ENCODE assay signal across 1 cellular context in the genomic region with DNA sequence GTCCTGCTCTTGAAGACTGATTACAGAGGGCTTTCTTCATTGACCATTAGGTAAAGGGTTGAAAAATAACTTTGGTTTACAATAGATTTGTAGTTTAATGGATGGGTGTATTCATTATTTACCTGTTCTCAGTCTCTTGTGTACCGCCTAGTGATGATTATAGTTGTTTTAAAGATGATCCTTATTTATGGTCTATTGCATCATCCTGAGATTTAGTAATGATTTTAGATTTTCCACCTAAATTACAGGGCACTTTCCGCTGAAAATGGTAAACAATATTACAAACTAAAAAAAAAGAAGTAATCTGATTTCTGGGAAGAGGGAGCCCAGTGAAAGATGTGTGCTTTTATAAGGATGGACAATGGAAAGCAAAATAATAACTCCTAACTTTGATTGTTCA.
TF ChIP-seq lines count a peak whose summit lies in the region.

No MANE protein-coding gene starts in this region.

TF ChIP-seq in K562, 482 proteins besides CTCF, POLR2A, EP300 and RAD21 (continued from another document):
- TF ChIP-seq, protein P1, sequence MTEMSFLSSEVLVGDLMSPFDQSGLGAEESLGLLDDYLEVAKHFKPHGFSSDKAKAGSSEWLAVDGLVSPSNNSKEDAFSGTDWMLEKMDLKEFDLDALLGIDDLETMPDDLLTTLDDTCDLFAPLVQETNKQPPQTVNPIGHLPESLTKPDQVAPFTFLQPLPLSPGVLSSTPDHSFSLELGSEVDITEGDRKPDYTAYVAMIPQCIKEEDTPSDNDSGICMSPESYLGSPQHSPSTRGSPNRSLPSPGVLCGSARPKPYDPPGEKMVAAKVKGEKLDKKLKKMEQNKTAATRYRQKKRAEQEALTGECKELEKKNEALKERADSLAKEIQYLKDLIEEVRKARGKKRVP (CRISPR knock-in tag; IDR thresholded peaks at IDR 0.05) = peak; percentile 24; the same call in 1 of the 2 replicates
- TF ChIP-seq ADNP (tag; IDR thresholded peaks at IDR 0.05) (no peak), SMARCB1 (IDR thresholded peaks at IDR 0.05; ENCODE audit: insufficient read length, low read depth) (no peak), SAFB (IDR thresholded peaks at IDR 0.05; ENCODE audit: borderline replicate concordance, low read depth, low read length) (no peak), HMG20B (CRISPR knock-in tag; IDR thresholded peaks at IDR 0.05) (no peak), PPARD (CRISPR knock-in tag; IDR thresholded peaks at IDR 0.05) (no peak), ZNF644 (tag; IDR thresholded peaks at IDR 0.05; ENCODE audit: low read depth) (no peak), PHF8 (IDR thresholded peaks at IDR 0.05; ENCODE audit: borderline replicate concordance, low read length) (no peak), U2AF2 (optimal IDR thresholded peaks at IDR 0.05; ENCODE audit: low read depth, low read length) (no peak), CBX8 (IDR thresholded peaks at IDR 0.05; ENCODE audit: borderline replicate concordance, extremely low read depth, low read depth, low read length, poor library complexity, severe bottlenecking) (no peak), ETV5 (CRISPR knock-in tag; IDR thresholded peaks at IDR 0.05; ENCODE audit: low read depth) (no peak), ILF3 (IDR thresholded peaks at IDR 0.05; ENCODE audit: borderline replicate concordance) (no peak), PHB (CRISPR knock-in tag; IDR thresholded peaks at IDR 0.05) (no peak), ZNF282 (CRISPR knock-in tag; IDR thresholded peaks at IDR 0.05) (no peak), ZNF24 (IDR thresholded peaks at IDR 0.05) (no peak), CEBPB (tag; IDR thresholded peaks at IDR 0.05) (0 out of 2 replicates have a peak, but pooled peaks have one; percentile 21)
- TF ChIP-seq, protein P2, sequence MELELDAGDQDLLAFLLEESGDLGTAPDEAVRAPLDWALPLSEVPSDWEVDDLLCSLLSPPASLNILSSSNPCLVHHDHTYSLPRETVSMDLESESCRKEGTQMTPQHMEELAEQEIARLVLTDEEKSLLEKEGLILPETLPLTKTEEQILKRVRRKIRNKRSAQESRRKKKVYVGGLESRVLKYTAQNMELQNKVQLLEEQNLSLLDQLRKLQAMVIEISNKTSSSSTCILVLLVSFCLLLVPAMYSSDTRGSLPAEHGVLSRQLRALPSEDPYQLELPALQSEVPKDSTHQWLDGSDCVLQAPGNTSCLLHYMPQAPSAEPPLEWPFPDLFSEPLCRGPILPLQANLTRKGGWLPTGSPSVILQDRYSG (tag; conservative IDR thresholded peaks at IDR 0.05; ENCODE audit: low read depth) = no peak
- TF ChIP-seq, protein P3, sequence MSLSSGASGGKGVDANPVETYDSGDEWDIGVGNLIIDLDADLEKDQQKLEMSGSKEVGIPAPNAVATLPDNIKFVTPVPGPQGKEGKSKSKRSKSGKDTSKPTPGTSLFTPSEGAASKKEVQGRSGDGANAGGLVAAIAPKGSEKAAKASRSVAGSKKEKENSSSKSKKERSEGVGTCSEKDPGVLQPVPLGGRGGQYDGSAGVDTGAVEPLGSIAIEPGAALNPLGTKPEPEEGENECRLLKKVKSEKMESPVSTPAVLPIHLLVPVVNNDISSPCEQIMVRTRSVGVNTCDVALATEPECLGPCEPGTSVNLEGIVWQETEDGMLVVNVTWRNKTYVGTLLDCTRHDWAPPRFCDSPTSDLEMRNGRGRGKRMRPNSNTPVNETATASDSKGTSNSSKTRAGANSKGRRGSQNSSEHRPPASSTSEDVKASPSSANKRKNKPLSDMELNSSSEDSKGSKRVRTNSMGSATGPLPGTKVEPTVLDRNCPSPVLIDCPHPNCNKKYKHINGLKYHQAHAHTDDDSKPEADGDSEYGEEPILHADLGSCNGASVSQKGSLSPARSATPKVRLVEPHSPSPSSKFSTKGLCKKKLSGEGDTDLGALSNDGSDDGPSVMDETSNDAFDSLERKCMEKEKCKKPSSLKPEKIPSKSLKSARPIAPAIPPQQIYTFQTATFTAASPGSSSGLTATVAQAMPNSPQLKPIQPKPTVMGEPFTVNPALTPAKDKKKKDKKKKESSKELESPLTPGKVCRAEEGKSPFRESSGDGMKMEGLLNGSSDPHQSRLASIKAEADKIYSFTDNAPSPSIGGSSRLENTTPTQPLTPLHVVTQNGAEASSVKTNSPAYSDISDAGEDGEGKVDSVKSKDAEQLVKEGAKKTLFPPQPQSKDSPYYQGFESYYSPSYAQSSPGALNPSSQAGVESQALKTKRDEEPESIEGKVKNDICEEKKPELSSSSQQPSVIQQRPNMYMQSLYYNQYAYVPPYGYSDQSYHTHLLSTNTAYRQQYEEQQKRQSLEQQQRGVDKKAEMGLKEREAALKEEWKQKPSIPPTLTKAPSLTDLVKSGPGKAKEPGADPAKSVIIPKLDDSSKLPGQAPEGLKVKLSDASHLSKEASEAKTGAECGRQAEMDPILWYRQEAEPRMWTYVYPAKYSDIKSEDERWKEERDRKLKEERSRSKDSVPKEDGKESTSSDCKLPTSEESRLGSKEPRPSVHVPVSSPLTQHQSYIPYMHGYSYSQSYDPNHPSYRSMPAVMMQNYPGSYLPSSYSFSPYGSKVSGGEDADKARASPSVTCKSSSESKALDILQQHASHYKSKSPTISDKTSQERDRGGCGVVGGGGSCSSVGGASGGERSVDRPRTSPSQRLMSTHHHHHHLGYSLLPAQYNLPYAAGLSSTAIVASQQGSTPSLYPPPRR (CRISPR knock-in tag; IDR thresholded peaks at IDR 0.05; ENCODE audit: borderline replicate concordance) = no peak
- TF ChIP-seq, protein P4, sequence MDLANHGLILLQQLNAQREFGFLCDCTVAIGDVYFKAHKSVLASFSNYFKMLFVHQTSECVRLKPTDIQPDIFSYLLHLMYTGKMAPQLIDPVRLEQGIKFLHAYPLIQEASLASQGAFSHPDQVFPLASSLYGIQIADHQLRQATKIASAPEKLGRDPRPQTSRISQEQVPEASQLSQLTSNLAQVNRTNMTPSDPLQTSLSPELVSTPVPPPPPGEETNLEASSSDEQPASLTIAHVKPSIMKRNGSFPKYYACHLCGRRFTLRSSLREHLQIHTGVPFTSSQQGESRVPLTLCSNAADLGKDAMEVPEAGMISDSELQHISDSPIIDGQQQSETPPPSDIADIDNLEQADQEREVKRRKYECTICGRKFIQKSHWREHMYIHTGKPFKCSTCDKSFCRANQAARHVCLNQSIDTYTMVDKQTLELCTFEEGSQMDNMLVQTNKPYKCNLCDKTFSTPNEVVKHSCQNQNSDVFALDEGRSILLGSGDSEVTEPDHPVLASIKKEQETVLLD (IDR thresholded peaks at IDR 0.05) = no peak
- TF ChIP-seq, protein P5, sequence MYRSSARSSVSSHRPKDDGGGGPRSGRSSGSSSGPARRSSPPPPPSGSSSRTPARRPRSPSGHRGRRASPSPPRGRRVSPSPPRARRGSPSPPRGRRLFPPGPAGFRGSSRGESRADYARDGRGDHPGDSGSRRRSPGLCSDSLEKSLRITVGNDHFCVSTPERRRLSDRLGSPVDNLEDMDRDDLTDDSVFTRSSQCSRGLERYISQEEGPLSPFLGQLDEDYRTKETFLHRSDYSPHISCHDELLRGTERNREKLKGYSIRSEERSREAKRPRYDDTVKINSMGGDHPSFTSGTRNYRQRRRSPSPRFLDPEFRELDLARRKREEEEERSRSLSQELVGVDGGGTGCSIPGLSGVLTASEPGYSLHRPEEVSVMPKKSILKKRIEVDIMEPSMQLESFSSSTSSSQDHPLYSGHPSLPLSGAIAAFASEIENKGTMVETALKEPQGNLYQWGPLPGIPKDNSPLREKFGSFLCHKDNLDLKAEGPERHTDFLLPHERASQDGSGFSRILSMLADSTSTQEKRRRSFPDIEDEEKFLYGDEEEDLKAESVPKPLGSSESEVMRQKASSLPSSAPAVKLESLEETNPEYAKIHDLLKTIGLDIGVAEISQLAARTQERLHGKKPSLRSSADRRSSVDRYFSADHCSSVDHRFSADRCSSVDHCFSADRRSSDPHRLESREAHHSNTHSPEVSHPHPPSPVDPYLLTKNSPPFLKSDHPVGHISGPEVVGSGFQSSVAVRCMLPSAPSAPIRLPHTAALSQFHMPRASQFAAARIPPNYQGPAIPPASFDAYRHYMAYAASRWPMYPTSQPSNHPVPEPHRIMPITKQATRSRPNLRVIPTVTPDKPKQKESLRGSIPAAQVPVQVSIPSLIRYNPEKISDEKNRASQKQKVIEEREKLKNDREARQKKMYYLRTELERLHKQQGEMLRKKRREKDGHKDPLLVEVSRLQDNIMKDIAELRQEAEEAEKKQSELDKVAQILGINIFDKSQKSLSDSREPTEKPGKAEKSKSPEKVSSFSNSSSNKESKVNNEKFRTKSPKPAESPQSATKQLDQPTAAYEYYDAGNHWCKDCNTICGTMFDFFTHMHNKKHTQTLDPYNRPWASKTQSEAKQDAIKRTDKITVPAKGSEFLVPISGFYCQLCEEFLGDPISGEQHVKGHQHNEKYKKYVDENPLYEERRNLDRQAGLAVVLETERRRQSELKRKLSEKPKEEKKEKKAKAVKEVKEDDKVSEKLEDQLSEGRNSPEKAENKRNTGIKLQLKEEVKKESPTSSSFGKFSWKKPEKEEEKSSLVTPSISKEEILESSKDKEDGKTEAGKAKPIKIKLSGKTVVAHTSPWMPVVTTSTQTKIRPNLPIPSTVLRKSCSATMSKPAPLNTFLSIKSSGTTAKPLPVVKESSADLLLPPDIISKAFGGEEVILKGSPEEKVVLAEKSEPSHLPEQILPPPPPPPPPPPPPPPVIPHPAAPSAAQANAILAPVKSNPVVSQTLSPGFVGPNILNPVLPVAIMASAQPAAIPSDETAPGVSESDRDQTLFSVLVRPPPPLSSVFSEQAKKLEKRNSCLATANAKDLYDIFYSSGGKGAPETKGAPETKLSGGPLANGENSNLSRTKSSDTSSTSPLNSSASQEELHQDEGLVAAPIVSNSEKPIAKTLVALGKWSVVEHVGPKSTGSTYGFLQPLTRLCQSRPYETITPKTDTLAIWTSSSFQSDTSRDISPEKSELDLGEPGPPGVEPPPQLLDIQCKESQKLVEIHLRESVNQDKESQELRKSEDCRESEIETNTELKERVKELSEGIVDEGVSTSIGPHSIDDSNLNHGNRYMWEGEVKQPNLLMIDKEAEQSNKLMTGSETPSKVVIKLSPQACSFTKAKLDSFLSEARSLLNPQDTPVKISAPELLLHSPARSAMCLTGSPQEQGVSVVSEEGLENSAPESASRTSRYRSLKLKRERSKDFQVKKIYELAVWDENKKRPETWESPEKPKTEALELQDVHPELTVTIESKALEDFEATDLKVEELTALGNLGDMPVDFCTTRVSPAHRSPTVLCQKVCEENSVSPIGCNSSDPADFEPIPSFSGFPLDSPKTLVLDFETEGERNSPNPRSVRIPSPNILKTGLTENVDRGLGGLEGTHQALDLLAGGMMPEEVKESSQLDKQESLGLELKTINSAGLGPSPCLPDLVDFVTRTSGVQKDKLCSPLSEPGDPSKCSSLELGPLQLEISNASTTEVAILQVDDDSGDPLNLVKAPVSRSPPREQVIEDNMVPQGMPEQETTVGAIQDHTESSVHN (IDR thresholded peaks at IDR 0.05; ENCODE audit: borderline replicate concordance in 1 of 2, low read depth in 1 of 2) = no peak
- TF ChIP-seq, protein P6, sequence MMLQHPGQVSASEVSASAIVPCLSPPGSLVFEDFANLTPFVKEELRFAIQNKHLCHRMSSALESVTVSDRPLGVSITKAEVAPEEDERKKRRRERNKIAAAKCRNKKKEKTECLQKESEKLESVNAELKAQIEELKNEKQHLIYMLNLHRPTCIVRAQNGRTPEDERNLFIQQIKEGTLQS (IDR thresholded peaks at IDR 0.05) = peak; percentile 73
- TF ChIP-seq, protein P6 (CRISPR knock-in tag; conservative IDR thresholded peaks at IDR 0.05) = no peak
- TF ChIP-seq, protein P7, sequence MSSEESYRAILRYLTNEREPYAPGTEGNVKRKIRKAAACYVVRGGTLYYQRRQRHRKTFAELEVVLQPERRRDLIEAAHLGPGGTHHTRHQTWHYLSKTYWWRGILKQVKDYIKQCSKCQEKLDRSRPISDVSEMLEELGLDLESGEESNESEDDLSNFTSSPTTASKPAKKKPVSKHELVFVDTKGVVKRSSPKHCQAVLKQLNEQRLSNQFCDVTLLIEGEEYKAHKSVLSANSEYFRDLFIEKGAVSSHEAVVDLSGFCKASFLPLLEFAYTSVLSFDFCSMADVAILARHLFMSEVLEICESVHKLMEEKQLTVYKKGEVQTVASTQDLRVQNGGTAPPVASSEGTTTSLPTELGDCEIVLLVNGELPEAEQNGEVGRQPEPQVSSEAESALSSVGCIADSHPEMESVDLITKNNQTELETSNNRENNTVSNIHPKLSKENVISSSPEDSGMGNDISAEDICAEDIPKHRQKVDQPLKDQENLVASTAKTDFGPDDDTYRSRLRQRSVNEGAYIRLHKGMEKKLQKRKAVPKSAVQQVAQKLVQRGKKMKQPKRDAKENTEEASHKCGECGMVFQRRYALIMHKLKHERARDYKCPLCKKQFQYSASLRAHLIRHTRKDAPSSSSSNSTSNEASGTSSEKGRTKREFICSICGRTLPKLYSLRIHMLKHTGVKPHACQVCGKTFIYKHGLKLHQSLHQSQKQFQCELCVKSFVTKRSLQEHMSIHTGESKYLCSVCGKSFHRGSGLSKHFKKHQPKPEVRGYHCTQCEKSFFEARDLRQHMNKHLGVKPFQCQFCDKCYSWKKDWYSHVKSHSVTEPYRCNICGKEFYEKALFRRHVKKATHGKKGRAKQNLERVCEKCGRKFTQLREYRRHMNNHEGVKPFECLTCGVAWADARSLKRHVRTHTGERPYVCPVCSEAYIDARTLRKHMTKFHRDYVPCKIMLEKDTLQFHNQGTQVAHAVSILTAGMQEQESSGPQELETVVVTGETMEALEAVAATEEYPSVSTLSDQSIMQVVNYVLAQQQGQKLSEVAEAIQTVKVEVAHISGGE (CRISPR knock-in tag; IDR thresholded peaks at IDR 0.05) = no peak
TF ChIP-seq in K562: peak in this region for 4.
